Comparison of ENCODE assay signal across 1 cellular context in genomic region chr2:149020432-149020851, GRCh38.
TF ChIP-seq lines count a peak whose summit lies in the region.

No MANE protein-coding gene starts in this region.

TF ChIP-seq in GM12878, 131 proteins besides CTCF, POLR2A, EP300 and RAD21 (continued from another document and continues in another):
- TF ChIP-seq ZBTB40 (IDR thresholded peaks at IDR 0.05; ENCODE audit: borderline replicate concordance) = no peak
- TF ChIP-seq MEF2A (IDR thresholded peaks at IDR 0.05; ENCODE audit: insufficient read depth, low read depth, low read length) = 0 out of 2 replicates have a peak, but pooled peaks have one; percentile 35
- TF ChIP-seq STAT1 (conservative IDR thresholded peaks at IDR 0.05) = no peak
- no peak for TF ChIP-seq E2F8 (IDR thresholded peaks at IDR 0.05; ENCODE audit: low read depth, partially characterized antibody)
- TF ChIP-seq IRF5 (IDR thresholded peaks at IDR 0.05; ENCODE audit: borderline replicate concordance) = no peak
- TF ChIP-seq PAX5 (IDR thresholded peaks at IDR 0.05; ENCODE audit: borderline replicate concordance, low read depth, low read length) = no peak; the same call in 1 of the 2 replicates
- no peak for TF ChIP-seq LARP7 (IDR thresholded peaks at IDR 0.05)
- peak; percentile 88; the same call in 1 of the 2 replicates for TF ChIP-seq FOXM1 (IDR thresholded peaks at IDR 0.05; ENCODE audit: low read depth, low read length)
- TF ChIP-seq IKZF1 (conservative IDR thresholded peaks at IDR 0.05) = peak; percentile 59
- no peak for TF ChIP-seq CBX3 (IDR thresholded peaks at IDR 0.05; ENCODE audit: borderline replicate concordance, low read depth)
- TF ChIP-seq ATF2 (IDR thresholded peaks at IDR 0.05; ENCODE audit: low read length) = peak; percentile 71
- TF ChIP-seq MXI1 (IDR thresholded peaks at IDR 0.05; ENCODE audit: low read depth, low read length) = no peak
- peak; percentile 51 for TF ChIP-seq SP1 (IDR thresholded peaks at IDR 0.05; ENCODE audit: low read depth, low read length)
- TF ChIP-seq CHD2 (IDR thresholded peaks at IDR 0.05; ENCODE audit: borderline replicate concordance, low read depth, low read length) = 0 out of 2 replicates have a peak, but pooled peaks have one; percentile 52
- no peak for TF ChIP-seq NKRF (conservative IDR thresholded peaks at IDR 0.05)
- no peak for TF ChIP-seq ZBTB11 (CRISPR knock-in tag; IDR thresholded peaks at IDR 0.05)
- TF ChIP-seq YY1 (IDR thresholded peaks at IDR 0.05; ENCODE audit: low read depth, low read length) = peak; percentile 74
- no peak for TF ChIP-seq MLLT1 (IDR thresholded peaks at IDR 0.05)
- peak; percentile 7 for TF ChIP-seq MEF2B (IDR thresholded peaks at IDR 0.05; ENCODE audit: partially characterized antibody, poor library complexity, severe bottlenecking)
- TF ChIP-seq CBFB (IDR thresholded peaks at IDR 0.05; ENCODE audit: low read depth) = no peak
- TF ChIP-seq CREM (IDR thresholded peaks at IDR 0.05; ENCODE audit: low read depth) = peak; percentile 43; the same call in 1 of the 2 replicates
- TF ChIP-seq RAD51 (IDR thresholded peaks at IDR 0.05) = no peak
- TF ChIP-seq TCF3 (IDR thresholded peaks at IDR 0.05; ENCODE audit: borderline replicate concordance, insufficient read depth, low read depth, low read length) = no peak
- TF ChIP-seq EGR1 (IDR thresholded peaks at IDR 0.05; ENCODE audit: borderline replicate concordance in 1 of 2, low read depth in 2 of 2, low read length in 2 of 2) = no peak
- no peak for TF ChIP-seq NBN (IDR thresholded peaks at IDR 0.05)
- TF ChIP-seq ZBTB33 (IDR thresholded peaks at IDR 0.05) = no peak
- no peak for TF ChIP-seq NRF1 (conservative IDR thresholded peaks at IDR 0.05; ENCODE audit: low read depth, low read length)
- peak; percentile 62 for TF ChIP-seq POLR2AphosphoS5 (IDR thresholded peaks at IDR 0.05; ENCODE audit: low read length)
- TF ChIP-seq SMAD5 (IDR thresholded peaks at IDR 0.05; ENCODE audit: low read depth) = no peak
- no peak for TF ChIP-seq SKIL (IDR thresholded peaks at IDR 0.05; ENCODE audit: low read depth, poor library complexity, severe bottlenecking)
- no peak for TF ChIP-seq STAT3 (IDR thresholded peaks at IDR 0.05; ENCODE audit: low read depth, low read length)
- no peak for TF ChIP-seq NFXL1 (IDR thresholded peaks at IDR 0.05; ENCODE audit: borderline replicate concordance)
